ENCODE assay signal across 14 cellular contexts in the genomic region with DNA sequence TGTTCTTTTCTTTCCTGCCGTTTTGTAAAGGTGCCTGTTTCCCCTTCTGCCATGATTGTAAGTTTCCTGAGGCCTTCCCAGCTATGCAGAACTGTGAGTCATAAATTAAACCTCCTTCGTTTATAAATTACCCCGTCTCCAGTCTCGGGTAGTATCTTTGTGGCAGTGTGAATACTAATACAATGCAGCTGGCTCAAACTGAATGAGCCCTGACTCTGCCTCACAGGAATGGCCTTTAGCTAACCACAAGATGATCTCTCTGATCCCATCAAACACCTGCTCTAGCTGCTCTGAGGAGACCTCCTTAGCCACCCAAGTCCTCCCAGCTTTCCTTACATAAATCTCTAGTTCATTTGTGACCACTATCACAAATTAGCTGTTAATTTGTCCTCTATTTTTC. TPM values are rescaled to one million over a fixed set of nuclear protein-coding genes. Genes with fewer than 3 reads are reported as not detected.
DNase-seq lines count a peak whose midpoint lies in the region; ATAC-seq, FAIRE-seq and TF ChIP-seq lines count a peak whose summit lies in the region.
"Had no signal": no experiment of that assay in that cellular context is flagged by ENCODE, and none has a peak within 500 bp of the region (broad histone marks: within the 10 kb centered on the region; RNA-seq: fewer than 3 reads in every experiment).

No MANE protein-coding gene starts in this region.

- no peaks in the 10 kb centered on the region for H3K27me3 Mint-ChIP-seq in T-helper 1 cell treated with Interleukin-12 subunit alpha and Interleukin-12 subunit beta and Interleukin-4 antibody, amounts not matched to agents 30 μg/mL and 1 μg/mL, for 36 hours (ENCODE audit: low read depth)
- H3K27me3 Mint-ChIP-seq in progenitor cell of endocrine pancreas, result peaks cover 3% of the 10 kb centered on the region
- H3K27me3 Mint-ChIP-seq: memory B cell had no signal

- no peak for TF ChIP-seq CTCF in KMS-11 (conservative IDR thresholded peaks at IDR 0.05; ENCODE audit: low read depth, low read length)
- no peak for TF ChIP-seq CTCF in K562 (IDR thresholded peaks at IDR 0.05 in 2 of 3, conservative IDR thresholded peaks at IDR 0.05 in 1 of 3; ENCODE audit: insufficient read depth in 2 of 3, low read depth in 1 of 3, low read length in 3 of 3)
- no peak for TF ChIP-seq CTCF in progenitor cell of endocrine pancreas (IDR thresholded peaks at IDR 0.05; ENCODE audit: unreplicated experiment)

- H3K4me3 Mint-ChIP-seq in T-helper 1 cell treated with Interleukin-12 subunit alpha and Interleukin-12 subunit beta and Interleukin-4 antibody, amounts not matched to agents 30 μg/mL and 1 μg/mL, for 36 hours, result no peak overlapping the region
- H3K4me3 Mint-ChIP-seq in progenitor cell of endocrine pancreas (ENCODE audit: low read depth), result no peak overlapping the region
- H3K4me3 Mint-ChIP-seq: memory B cell had no signal

- WGBS in K562 (ENCODE audit: insufficient coverage, low coverage, missing lambda C conversion rate), result 13% methylated on average over 4 of the region's 4 CpGs

- ATAC-seq in K562 (no peak), HG03097 (IDR thresholded peaks at IDR 0.05; ENCODE audit: low FRiP score, unreplicated experiment) (no peak), HG02852 (IDR thresholded peaks at IDR 0.05; ENCODE audit: unreplicated experiment) (no peak)
- ATAC-seq: right cardiac atrium had no signal

- intact Hi-C loops in K562 (cut with micrococcal nuclease), result no loop called here

- CTCF ChIA-PET in K562 (lab: Yijun Ruan, JAX; ENCODE audit: low intra/inter-chr PET ratio), result no interaction called here

- peak overlapping the region; percentile 71 for H3K27ac Mint-ChIP-seq in T-helper 1 cell treated with Interleukin-12 subunit alpha and Interleukin-12 subunit beta and Interleukin-4 antibody, amounts not matched to agents 30 μg/mL and 1 μg/mL, for 36 hours
- H3K27ac Mint-ChIP-seq in progenitor cell of endocrine pancreas, result peak overlapping the region; percentile 15
- H3K27ac Mint-ChIP-seq: memory B cell had no signal

- no peak for TF ChIP-seq RAD21 in K562 (CRISPR knock-in tag; conservative IDR thresholded peaks at IDR 0.05 in 1 of 2, IDR thresholded peaks at IDR 0.05 in 1 of 2)

- H3K79me2 ChIP-seq in KMS-11 (ENCODE audit: insufficient read depth, low read depth), result no peaks in the 10 kb centered on the region
- no peaks in the 10 kb centered on the region for H3K79me2 ChIP-seq in K562 (ENCODE audit: control insufficient read depth, insufficient read depth, low read length)

- in situ Hi-C loops in K562 (cut with MboI), result no loop called here

- DNase-seq in T-helper 1 cell (no peak), K562 (ENCODE audit: extremely low read depth in 1 of 4, low spot score in 3 of 4) (no peak), progenitor cell of endocrine pancreas (ENCODE audit: low spot score, unreplicated experiment) (no peak), Kasumi-1 (lab: John Stamatoyannopoulos, UW) (no peak)
- DNase-seq: glutamatergic neuron, NCI-H1417 treated with DMSO at 0.1 percent for 48 hours, right cardiac atrium, T1000 had no signal

- TF ChIP-seq EP300 in K562 (IDR thresholded peaks at IDR 0.05; ENCODE audit: low read length), result no peak

- H3K4me3 ChIP-seq in KMS-11 (IDR thresholded peaks at IDR 0.05; ENCODE audit: insufficient read depth, low read depth, low read length) (no peak overlapping the region), K562 (no peak overlapping the region)

- H3K27ac ChIP-seq in KMS-11, result peak overlapping the region; percentile 96
- H3K27ac ChIP-seq in K562 (ENCODE audit: extremely low read depth, low read depth, low read length), result no peak overlapping the region
- H3K27ac ChIP-seq: HL-60 had no signal

- H3K4me2 ChIP-seq in KMS-11, result peak overlapping the region; percentile 95
- H3K4me2 ChIP-seq in K562 (ENCODE audit: insufficient read depth, low read length), result no peak overlapping the region

- H3K9ac ChIP-seq in KMS-11 (peak overlapping the region; percentile 18; the same call in 1 of the 2 replicates), K562 (ENCODE audit: insufficient read depth in 1 of 2, low read depth in 2 of 2, low read length in 2 of 2) (no peak overlapping the region)

- H4K20me1 ChIP-seq in KMS-11 (ENCODE audit: insufficient read depth) (no peaks in the 10 kb centered on the region), K562 (replicated peaks; ENCODE audit: control insufficient read depth, insufficient read depth, low read length) (no peaks in the 10 kb centered on the region)

- H3K27me3 ChIP-seq in KMS-11 (ENCODE audit: insufficient read depth, low read depth), result no peaks in the 10 kb centered on the region
- H3K27me3 ChIP-seq in K562 (ENCODE audit: control insufficient read depth in 2 of 2, insufficient read depth in 2 of 2, low read length in 2 of 2), result no peaks in the 10 kb centered on the region

- BruUV-seq in K562 (replicated peaks; lab: Mats Ljungman, UMichigan), result no TSS peak

- POLR2A ChIA-PET in K562 (lab: Yijun Ruan, JAX), result interaction anchor here (0.5 to 0.9 kb wide), 3 partner anchors 10 to 57 kb away, joined by 3 to 4 read pairs (median 3); no protein-coding TSS in a partner anchor

- H2AFZ ChIP-seq in KMS-11 (ENCODE audit: low read depth) (peak overlapping the region; percentile 29; the same call in 1 of the 2 replicates), K562 (ENCODE audit: low read depth, low read length) (peak overlapping the region; percentile 44)

- H3K4me1 Mint-ChIP-seq in T-helper 1 cell treated with Interleukin-12 subunit alpha and Interleukin-12 subunit beta and Interleukin-4 antibody, amounts not matched to agents 30 μg/mL and 1 μg/mL, for 36 hours (ENCODE audit: low read depth), result peaks cover 67% of the 10 kb centered on the region
- H3K4me1 Mint-ChIP-seq in progenitor cell of endocrine pancreas (ENCODE audit: low read depth), result peaks cover 13% of the 10 kb centered on the region

- peaks cover 61% of the 10 kb centered on the region for H3K4me1 ChIP-seq in KMS-11 (ENCODE audit: low read depth, poor library complexity, severe bottlenecking)
- peaks cover 17 to 24% of the 10 kb centered on the region in 2 experiments for H3K4me1 ChIP-seq in K562 (replicated peaks in 1 of 2; ENCODE audit: control insufficient read depth in 2 of 2, insufficient read depth in 2 of 2, low read length in 2 of 2)

- H3K36me3 Mint-ChIP-seq in T-helper 1 cell treated with Interleukin-12 subunit alpha and Interleukin-12 subunit beta and Interleukin-4 antibody, amounts not matched to agents 30 μg/mL and 1 μg/mL, for 36 hours (ENCODE audit: low read depth), result no peaks in the 10 kb centered on the region
- H3K36me3 Mint-ChIP-seq in progenitor cell of endocrine pancreas (ENCODE audit: insufficient read depth), result no peaks in the 10 kb centered on the region
- H3K36me3 Mint-ChIP-seq: memory B cell had no signal

- H3K36me3 ChIP-seq in KMS-11 (ENCODE audit: insufficient read depth) (no peaks in the 10 kb centered on the region), K562 (ENCODE audit: control insufficient read depth, insufficient read depth, low read length) (no peaks in the 10 kb centered on the region)

- H3K9me3 ChIP-seq in K562 (replicated peaks; ENCODE audit: control insufficient read depth, insufficient read depth, low read depth, low read length), result no peaks in the 10 kb centered on the region

- no peak for TF ChIP-seq POLR2A in K562 (conservative IDR thresholded peaks at IDR 0.05)

- no peak for FAIRE-seq in K562 (lab: Jason Lieb, UNC)

- no peaks in the 10 kb centered on the region for H3K9me1 ChIP-seq in K562 (ENCODE audit: control insufficient read depth, insufficient read depth, low read length)

- no peaks in the 10 kb centered on the region for H3K9me3 Mint-ChIP-seq in T-helper 1 cell treated with Interleukin-12 subunit alpha and Interleukin-12 subunit beta and Interleukin-4 antibody, amounts not matched to agents 30 μg/mL and 1 μg/mL, for 36 hours
- no peaks in the 10 kb centered on the region for H3K9me3 Mint-ChIP-seq in progenitor cell of endocrine pancreas (ENCODE audit: low read depth)
- H3K9me3 Mint-ChIP-seq: memory B cell had no signal

TF ChIP-seq in K562, 482 proteins besides CTCF, POLR2A, EP300 and RAD21:
- TF ChIP-seq ZC3H11A (IDR thresholded peaks at IDR 0.05; ENCODE audit: low read depth, low read length) (no peak), FOSL1 (tag; conservative IDR thresholded peaks at IDR 0.05) (0 out of 2 replicates have a peak, but pooled peaks have one; percentile 13)

RNA-seq across cellular contexts. Expression of a gene that starts 41.5 kb away (rescaled TPM):
- 40.4 and 84.2 TPM in 2 replicates for total RNA-seq in K562 (2011; cell fraction: chromatin; rRNA removed; ENCODE audit: low replicate concordance)
- 26.8 and 29.9 TPM in 2 replicates for total RNA-seq in K562 (2011; cell fraction: nucleolus; rRNA removed)
- total RNA-seq in K562 (2011; cell fraction: nucleoplasm; rRNA removed), result 50.8 and 86.8 TPM in 2 replicates
- total RNA-seq in K562 (2014; rRNA removed) (48.3 and 52.6 TPM in 2 replicates), K562 (2014; rRNA removed; fragmentation: Illumina TruSeq; extraction: Trizol) (70.6 and 78.4 TPM in 2 replicates), K562 (2015; rRNA removed; fragmentation: Illumina TruSeq; extraction: Trizol) (91.8 and 94.4 TPM in 2 replicates), K562 (2021) (70.4 and 74.7 TPM in 2 replicates), progenitor cell of endocrine pancreas (44.1 and 49.0 TPM in 2 replicates)
- polyA plus RNA-seq in K562 (2011; rRNA removed) (62.8 and 85.9 TPM in 2 replicates), K562 (2014; fragmentation: Illumina TruSeq; extraction: Trizol) (66.0 and 70.1 TPM in 2 replicates), K562 (2014; fragmentation: Nextera tagmentation; extraction: Ambion mirVana) (10 to 100 TPM; 27.2 to 37.4 TPM), K562 (2014; rRNA removed) (51.8 and 52.8 TPM in 2 replicates)
- 21.4 and 31.9 TPM in 2 replicates for polyA plus RNA-seq in K562 (2011; cell fraction: cytosol; rRNA removed)
- polyA plus RNA-seq in K562 (2011; cell fraction: nucleus; rRNA removed), result 30.5 and 39.5 TPM in 2 replicates
- 51.1 and 51.6 TPM in 2 replicates for polyA plus RNA-seq in K562 (2012)
- 113 and 122 TPM in 2 replicates for polyA minus RNA-seq in K562 (2011; rRNA and poly(A)+ RNA removed)
- 46.9 and 70.5 TPM in 2 replicates for polyA minus RNA-seq in K562 (2011; cell fraction: cytosol; rRNA and poly(A)+ RNA removed)
- polyA minus RNA-seq in K562 (2011; cell fraction: nucleus; rRNA and poly(A)+ RNA removed), result 28.0 and 46.1 TPM in 2 replicates
